ENCODE assay signal across 7 cellular contexts in the genomic region with DNA sequence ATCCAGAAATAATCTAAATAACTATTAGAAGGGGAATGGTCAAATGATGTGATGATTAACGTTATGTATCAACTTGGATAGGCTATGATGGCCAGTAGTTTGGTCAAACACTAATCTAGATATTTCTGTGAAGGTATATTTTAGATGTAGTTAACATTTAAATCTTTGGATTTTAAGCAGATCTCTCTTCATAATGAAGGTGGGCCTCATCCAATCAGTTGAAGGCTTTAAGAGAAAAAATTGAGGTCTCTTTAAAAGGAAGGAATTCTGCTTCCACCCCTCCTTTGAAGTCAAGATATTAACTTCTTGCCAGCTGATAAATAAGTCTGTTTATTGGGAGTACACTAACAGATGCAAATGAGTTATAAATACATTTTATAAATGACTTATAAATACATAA.
"Had no signal": no experiment of that assay in that cellular context is flagged by ENCODE, and none has a peak within 500 bp of the region (broad histone marks: within the 10 kb centered on the region; RNA-seq: fewer than 3 reads in every experiment).

No MANE protein-coding gene starts in this region.

- ATAC-seq: HepG2 had no signal

- FAIRE-seq: HepG2, HTR-8/SVneo had no signal

- H3K27ac ChIP-seq: HL-60, KMS-11 had no signal

- H3K9ac ChIP-seq: KMS-11 had no signal

- H3K4me2 ChIP-seq: KMS-11 had no signal

- DNase-seq: IMR-90, KBM-7, KG1 had no signal
